Comparison of ENCODE assay signal across 12 cellular contexts in the genomic region with DNA sequence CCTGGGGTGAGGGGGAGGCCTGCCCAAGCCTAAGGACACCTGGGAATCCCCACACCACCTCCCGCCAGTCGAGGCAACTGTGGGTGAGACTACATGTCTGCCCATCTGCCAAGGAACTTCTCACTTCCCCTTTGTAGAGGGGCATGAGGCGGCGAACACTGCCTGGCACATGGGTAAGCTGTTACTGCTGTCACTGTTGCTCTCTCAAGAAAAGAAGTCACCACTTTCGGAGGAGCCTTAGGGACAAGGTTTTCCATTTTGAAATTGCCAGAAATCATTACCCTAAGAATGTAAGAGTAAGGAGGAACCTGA. TPM values are rescaled to one million over a fixed set of nuclear protein-coding genes. Genes with fewer than 3 reads are reported as not detected.
A peak's percentile ranks its signal among the peaks of the same experiment; 100 is the strongest.
DNase-seq lines count a peak whose midpoint lies in the region; ATAC-seq and TF ChIP-seq lines count a peak whose summit lies in the region.
"Had no signal": no experiment of that assay in that cellular context is flagged by ENCODE, and none has a peak within 500 bp of the region (broad histone marks: within the 10 kb centered on the region; RNA-seq: fewer than 3 reads in every experiment).

No MANE protein-coding gene starts in this region.

- peak overlapping the region; percentile 91 for H3K27ac Mint-ChIP-seq in activated CD4-positive, alpha-beta T cell treated with anti-CD3 and anti-CD28 coated beads, Interleukin-2, amount 10 ng/mL, durations not matched to agents 24 days and 14 days
- peak overlapping the region; percentile 94 to 97 for H3K27ac Mint-ChIP-seq in T-cell
- peak overlapping the region; percentile 77 to 87 for H3K27ac Mint-ChIP-seq in stimulated activated naive CD8-positive, alpha-beta T cell treated with anti-CD3 and anti-CD28 coated beads, Interleukin-15, amount 100 ng/mL, for 72 hours

- peaks cover 61% of the 10 kb centered on the region for H3K4me1 ChIP-seq in foreskin keratinocyte

- H3K4me1 Mint-ChIP-seq in activated CD4-positive, alpha-beta T cell treated with anti-CD3 and anti-CD28 coated beads, Interleukin-2, amount 10 ng/mL, durations not matched to agents 24 days and 14 days: peaks cover 88% of the 10 kb centered on the region
- peaks cover 97 to 99% (median 99%) of the 10 kb centered on the region in 3 donors for H3K4me1 Mint-ChIP-seq in T-cell
- peaks cover 100% of the 10 kb centered on the region for H3K4me1 Mint-ChIP-seq in stimulated activated naive CD8-positive, alpha-beta T cell treated with anti-CD3 and anti-CD28 coated beads, Interleukin-15, amount 100 ng/mL, for 72 hours

- intact Hi-C loops in activated CD4-positive, alpha-beta T cell treated with anti-CD3 and anti-CD28 coated beads, Interleukin-2, amount 10 ng/mL, durations not matched to agents 24 days and 14 days (cut with micrococcal nuclease): loop anchor here (10.0 kb wide), 1 partner anchor 430 kb away; the partner anchor contains the start of gene ELOVL1

- H3K27me3 Mint-ChIP-seq in activated CD4-positive, alpha-beta T cell treated with anti-CD3 and anti-CD28 coated beads, Interleukin-2, amount 10 ng/mL, durations not matched to agents 24 days and 14 days: no peaks in the 10 kb centered on the region
- no peaks in the 10 kb centered on the region for H3K27me3 Mint-ChIP-seq in T-cell
- H3K27me3 Mint-ChIP-seq in stimulated activated naive CD8-positive, alpha-beta T cell treated with anti-CD3 and anti-CD28 coated beads, Interleukin-15, amount 100 ng/mL, for 72 hours: no peaks in the 10 kb centered on the region

- no peak for TF ChIP-seq CTCF in foreskin keratinocyte (conservative IDR thresholded peaks at IDR 0.05)

- H3K27ac ChIP-seq in foreskin keratinocyte: peak overlapping the region; percentile 78
- H3K27ac ChIP-seq: right lobe of liver had no signal

- peak overlapping the region; percentile 30 for H3K4me3 Mint-ChIP-seq in activated CD4-positive, alpha-beta T cell treated with anti-CD3 and anti-CD28 coated beads, Interleukin-2, amount 10 ng/mL, durations not matched to agents 24 days and 14 days
- H3K4me3 Mint-ChIP-seq in T-cell: peak overlapping the region in 1 of 3 donors; percentile 85
- H3K4me3 Mint-ChIP-seq in stimulated activated naive CD8-positive, alpha-beta T cell treated with anti-CD3 and anti-CD28 coated beads, Interleukin-15, amount 100 ng/mL, for 72 hours: no peak overlapping the region

- no peak for ATAC-seq in T-cell (replicated peaks in 1 of 4)
- no peak for ATAC-seq in foreskin keratinocyte
- no peak for ATAC-seq in stimulated activated naive CD8-positive, alpha-beta T cell treated with anti-CD3 and anti-CD28 coated beads, Interleukin-15, amount 100 ng/mL, for 72 hours
- ATAC-seq: esophagus mucosa, Panc1, right lobe of liver had no signal

- peaks cover 70% of the 10 kb centered on the region for H3K36me3 Mint-ChIP-seq in activated CD4-positive, alpha-beta T cell treated with anti-CD3 and anti-CD28 coated beads, Interleukin-2, amount 10 ng/mL, durations not matched to agents 24 days and 14 days (ENCODE audit: low read depth)
- peaks cover 43% of the 10 kb centered on the region for H3K36me3 Mint-ChIP-seq in T-cell

- no peaks in the 10 kb centered on the region for H3K9me3 Mint-ChIP-seq in activated CD4-positive, alpha-beta T cell treated with anti-CD3 and anti-CD28 coated beads, Interleukin-2, amount 10 ng/mL, durations not matched to agents 24 days and 14 days
- no peaks in the 10 kb centered on the region for H3K9me3 Mint-ChIP-seq in T-cell
- H3K9me3 Mint-ChIP-seq in stimulated activated naive CD8-positive, alpha-beta T cell treated with anti-CD3 and anti-CD28 coated beads, Interleukin-15, amount 100 ng/mL, for 72 hours: no peaks in the 10 kb centered on the region

- H3K27me3 ChIP-seq in foreskin keratinocyte: no peaks in the 10 kb centered on the region
- H3K27me3 ChIP-seq: right lobe of liver had no signal

- no peak for DNase-seq in activated CD4-positive, alpha-beta T cell treated with anti-CD3 and anti-CD28 coated beads, Interleukin-2, amount 10 ng/mL, durations not matched to agents 24 days and 14 days
- DNase-seq in activated CD4-positive, alpha-beta T cell treated with anti-CD3 and anti-CD28 coated beads, Interleukin-2, amount 50 U/mL, for 4 hours: no peak
- DNase-seq in T-cell: peak in 3 of 34 experiments; percentile 30 to 50 (median 45)
- DNase-seq in foreskin keratinocyte: no peak
- DNase-seq in stimulated activated naive CD8-positive, alpha-beta T cell treated with anti-CD3 and anti-CD28 coated beads, Interleukin-15, amount 100 ng/mL, for 72 hours: no peak
- DNase-seq in NCI-H510A treated with DMSO at 0.1 percent for 48 hours (lab: John Stamatoyannopoulos, UW): no peak
- no peak for DNase-seq in stimulated activated CD4-positive, alpha-beta T cell treated with anti-CD3 and anti-CD28 coated beads, Interleukin-2, amount 100 ng/mL, for 24 hours
- no peak for DNase-seq in activated CD4-positive, CD25-positive, alpha-beta regulatory T cell (lab: John Stamatoyannopoulos, UW)
- DNase-seq: kidney glomerular epithelial cell had no signal

- POLR2A ChIA-PET in T-cell (lab: Charles Lee): interaction anchor here in 1 of 2 donors (1.3 kb wide), 1 partner anchor 9 kb away, joined by 3 read pairs; no protein-coding TSS in a partner anchor

- CTCF ChIA-PET in T-cell (lab: Charles Lee): interaction anchor here in 1 of 2 donors (0.9 to 1.8 kb wide), 2 partner anchors 12 to 139 kb away, joined by 3 to 8 read pairs; no protein-coding TSS in a partner anchor

RNA-seq across cellular contexts. Expression of gene SLC2A1, which starts 23.4 kb away (rescaled TPM):
- total RNA-seq in activated CD4-positive, alpha-beta T cell treated with anti-CD3 and anti-CD28 coated beads, Interleukin-2, amount 10 ng/mL, durations not matched to agents 24 days and 14 days: 135 and 144 TPM in 2 replicates
- total RNA-seq in T-cell (10 to 100 TPM; 72.0 to 91.7 (median 83.9) TPM), foreskin keratinocyte (204 and 209 TPM in 2 replicates)
- polyA plus RNA-seq in foreskin keratinocyte: 178 and 182 TPM in 2 replicates
